8 cellular contexts compared by ENCODE assay signal in genomic region chr4:82989567-82990429, GRCh38. TPM values are rescaled to one million over a fixed set of nuclear protein-coding genes. Genes with fewer than 3 reads are reported as not detected.
DNase-seq lines count a peak whose midpoint lies in the region; ATAC-seq, FAIRE-seq and TF ChIP-seq lines count a peak whose summit lies in the region.

No MANE protein-coding gene starts in this region.

- TF ChIP-seq EP300 in K562 (IDR thresholded peaks at IDR 0.05; ENCODE audit: low read length) = no peak

- H2AFZ ChIP-seq in K562 (ENCODE audit: low read depth, low read length) = no peak overlapping the region

- no peak overlapping the region; a peak in 1 of 4 replicates for H3K9ac ChIP-seq in K562 (ENCODE audit: insufficient read depth in 1 of 2, low read depth in 2 of 2, low read length in 2 of 2)

- H3K27me3 ChIP-seq in K562 (ENCODE audit: control insufficient read depth in 2 of 2, insufficient read depth in 2 of 2, low read length in 2 of 2) = no peaks in the 10 kb centered on the region
- no peaks in the 10 kb centered on the region for H3K27me3 ChIP-seq in aorta (ENCODE audit: control insufficient read depth in 1 of 2, insufficient read depth in 2 of 2, low read length in 1 of 2)
- no peaks in the 10 kb centered on the region for H3K27me3 ChIP-seq in heart right ventricle

- H3K4me2 ChIP-seq in K562 (ENCODE audit: insufficient read depth, low read length) = no peak overlapping the region; the same call in 1 of the 2 replicates

- TF ChIP-seq POLR2A in K562 (conservative IDR thresholded peaks at IDR 0.05) = no peak

- H3K36me3 ChIP-seq in K562 (ENCODE audit: control insufficient read depth, insufficient read depth, low read length) (peaks cover 4% of the 10 kb centered on the region; the same call in 2 of the 3 replicates), aorta (ENCODE audit: control insufficient read depth in 1 of 2, insufficient read depth in 2 of 2, low read length in 1 of 2) (no peaks in the 10 kb centered on the region), heart right ventricle (no peaks in the 10 kb centered on the region)

- in situ Hi-C loops in ACHN (cut with HindIII; ENCODE audit: low pct_ligation_motif_present, low pct_unique_long_range_greater_than_20kb, low sequenced_read_pairs) = no loop called here
- in situ Hi-C loops in K562 (cut with MboI) = no loop called here

- H4K20me1 ChIP-seq in K562 (replicated peaks; ENCODE audit: control insufficient read depth, insufficient read depth, low read length) = no peaks in the 10 kb centered on the region

- H3K9me1 ChIP-seq in K562 (ENCODE audit: control insufficient read depth, insufficient read depth, low read length) = no peaks in the 10 kb centered on the region

- 36% methylated on average over 2 of the region's 2 CpGs for WGBS in K562 (ENCODE audit: insufficient coverage, low coverage, missing lambda C conversion rate)
- WGBS in aorta, 2 donors = 92 to 98% methylated on average over 2 of the region's 2 CpGs
- WGBS in heart right ventricle, 2 donors = 84 to 87% methylated on average over 2 of the region's 2 CpGs

- H3K4me1 ChIP-seq in K562 (replicated peaks in 1 of 2; ENCODE audit: control insufficient read depth in 2 of 2, insufficient read depth in 2 of 2, low read length in 2 of 2) (peaks cover 0 to 3% of the 10 kb centered on the region in 2 experiments; a peak in 1 of 5 replicates), aorta (ENCODE audit: control insufficient read depth in 1 of 2, insufficient read depth in 2 of 2, low read length in 2 of 2) (no peaks in the 10 kb centered on the region), heart right ventricle (peaks cover 0 to 13% (median 0%) of the 10 kb centered on the region in 9 donors)

- H3K9me3 ChIP-seq in K562 (replicated peaks; ENCODE audit: control insufficient read depth, insufficient read depth, low read depth, low read length) (no peaks in the 10 kb centered on the region), aorta (ENCODE audit: control insufficient read depth, low read length) (no peaks in the 10 kb centered on the region), heart right ventricle (peaks cover 0 to 9% (median 0%) of the 10 kb centered on the region in 11 donors)

- POLR2A ChIA-PET in K562 (lab: Yijun Ruan, JAX) = interaction anchor here (0.6 to 1.5 kb wide), 4 partner anchors 9 to 81 kb away, joined by 3 to 4 read pairs (median 3); no protein-coding TSS in a partner anchor

- TF ChIP-seq CTCF in K562 (IDR thresholded peaks at IDR 0.05 in 2 of 3, conservative IDR thresholded peaks at IDR 0.05 in 1 of 3; ENCODE audit: insufficient read depth in 2 of 3, low read depth in 1 of 3, low read length in 3 of 3) = no peak
- no peak for TF ChIP-seq CTCF in heart right ventricle (IDR thresholded peaks at IDR 0.05)

- ATAC-seq in GM19043 (IDR thresholded peaks at IDR 0.05; ENCODE audit: low read depth, unreplicated experiment) = peak; percentile 92
- ATAC-seq in HG03175 (IDR thresholded peaks at IDR 0.05; ENCODE audit: unreplicated experiment) = peak; percentile 95
- peak; percentile 58 for ATAC-seq in K562
- peak; percentile 41 for ATAC-seq in aorta (ENCODE audit: low FRiP score)
- ATAC-seq in heart right ventricle = no peak

- H3K27ac ChIP-seq in K562 (ENCODE audit: extremely low read depth, low read depth, low read length) (no peak overlapping the region), aorta (ENCODE audit: low read depth in 1 of 2, low read length in 2 of 2) (no peak overlapping the region), heart right ventricle (peak overlapping the region in 1 of 10 donors; percentile 42)

- TF ChIP-seq RAD21 in K562 (CRISPR knock-in tag; conservative IDR thresholded peaks at IDR 0.05 in 1 of 2, IDR thresholded peaks at IDR 0.05 in 1 of 2) = no peak

- H3K4me3 ChIP-seq in K562 = no peak overlapping the region
- H3K4me3 ChIP-seq in aorta (ENCODE audit: low read length in 2 of 2) = no peak overlapping the region
- H3K4me3 ChIP-seq in heart right ventricle = no peak overlapping the region

- BruUV-seq in K562 (replicated peaks; lab: Mats Ljungman, UMichigan) = no TSS peak

- peak; percentile 22 for DNase-seq in ACHN
- no peak for DNase-seq in K562 (ENCODE audit: extremely low read depth in 1 of 4, low spot score in 3 of 4)
- DNase-seq in aorta = no peak
- DNase-seq in stimulated activated CD4-positive, alpha-beta T cell treated with anti-CD3 and anti-CD28 coated beads, Interleukin-12 subunit alpha, Interleukin-12 subunit beta, amount 100 ng/mL, for 4 hours = no peak
- no peak for DNase-seq in AG08396 (ENCODE audit: low spot score)
- no peak for DNase-seq in heart right ventricle

- peaks cover 75% of the 10 kb centered on the region for H3K79me2 ChIP-seq in K562 (ENCODE audit: control insufficient read depth, insufficient read depth, low read length)

- no peak for FAIRE-seq in K562 (lab: Jason Lieb, UNC)

- intact Hi-C loops in K562 (cut with micrococcal nuclease) = no loop called here
- intact Hi-C loops in aorta (cut with DNase I) = no loop called here
- intact Hi-C loops in heart right ventricle (cut with DNase I) = no loop called here

- CTCF ChIA-PET in K562 (lab: Yijun Ruan, JAX; ENCODE audit: low intra/inter-chr PET ratio) = no interaction called here

TF ChIP-seq in K562, 482 proteins besides CTCF, POLR2A, EP300 and RAD21 (continues in another document):
- TF ChIP-seq MAFF (IDR thresholded peaks at IDR 0.05; ENCODE audit: low read length) (no peak), ZBTB1 (CRISPR knock-in tag; IDR thresholded peaks at IDR 0.05; ENCODE audit: borderline replicate concordance, low read depth) (no peak), HDGF (IDR thresholded peaks at IDR 0.05) (no peak), CREB3L1 (IDR thresholded peaks at IDR 0.05; ENCODE audit: borderline replicate concordance, low read depth) (no peak), LCOR (CRISPR knock-in tag; IDR thresholded peaks at IDR 0.05) (no peak), POLR3A (IDR thresholded peaks at IDR 0.05; ENCODE audit: borderline replicate concordance, extremely low read depth, insufficient read depth, insufficient read length) (no peak), HNRNPH1 (optimal IDR thresholded peaks at IDR 0.05; ENCODE audit: low read depth, low read length) (no peak), ZSCAN29 (IDR thresholded peaks at IDR 0.05) (no peak), ZNF175 (CRISPR knock-in tag; IDR thresholded peaks at IDR 0.05; ENCODE audit: low read depth) (no peak)

RNA-seq across cellular contexts. Expression of gene LIN54, which starts 20.8 kb away (rescaled TPM):
- 32.4 and 47.9 TPM in 2 replicates for total RNA-seq in K562 (2011; cell fraction: chromatin; rRNA removed; ENCODE audit: low replicate concordance)
- total RNA-seq in K562 (2011; cell fraction: nucleolus; rRNA removed) = 13.2 and 15.8 TPM in 2 replicates
- 21.3 and 40.8 TPM in 2 replicates for total RNA-seq in K562 (2011; cell fraction: nucleoplasm; rRNA removed)
- total RNA-seq in K562 (2014; rRNA removed) (14.3 and 15.4 TPM in 2 replicates), K562 (2014; rRNA removed; fragmentation: Illumina TruSeq; extraction: Trizol) (19.4 and 22.2 TPM in 2 replicates), K562 (2015; rRNA removed; fragmentation: Illumina TruSeq; extraction: Trizol) (21.4 and 22.5 TPM in 2 replicates), K562 (2021) (15.8 and 17.7 TPM in 2 replicates), aorta (1 to 10 TPM; 7.1 to 9.7 TPM), heart right ventricle (1 to 10 TPM; 6.0 to 9.4 (median 9.0) TPM)
- polyA plus RNA-seq in K562 (2011; rRNA removed) (17.3 and 22.2 TPM in 2 replicates), K562 (2014; fragmentation: Illumina TruSeq; extraction: Trizol) (15.4 and 16.8 TPM in 2 replicates), K562 (2014; fragmentation: Nextera tagmentation; extraction: Ambion mirVana) (1 to 10 TPM; 2.2 to 2.5 TPM), K562 (2014; rRNA removed) (11.6 and 13.7 TPM in 2 replicates), aorta (1 to 10 TPM; 2.8 to 3.0 TPM), heart right ventricle (1 to 10 TPM; 1.5 to 1.9 TPM)
- polyA plus RNA-seq in K562 (2011; cell fraction: cytosol; rRNA removed) = 12.6 and 13.5 TPM in 2 replicates
- 11.7 and 11.9 TPM in 2 replicates for polyA plus RNA-seq in K562 (2011; cell fraction: nucleus; rRNA removed)
- polyA plus RNA-seq in K562 (2012) = 9.6 and 9.8 TPM in 2 replicates
- polyA minus RNA-seq in K562 (2011; rRNA and poly(A)+ RNA removed) = 53.0 and 63.6 TPM in 2 replicates
- 11.9 and 15.4 TPM in 2 replicates for polyA minus RNA-seq in K562 (2011; cell fraction: cytosol; rRNA and poly(A)+ RNA removed)
- polyA minus RNA-seq in K562 (2011; cell fraction: nucleus; rRNA and poly(A)+ RNA removed) = 17.5 and 23.4 TPM in 2 replicates

RNA-seq across cellular contexts. Expression of gene COPS4, which starts 45.2 kb away (rescaled TPM):
- 19.1 and 28.5 TPM in 2 replicates for total RNA-seq in K562 (2011; cell fraction: chromatin; rRNA removed; ENCODE audit: low replicate concordance)
- 9.5 and 12.2 TPM in 2 replicates for total RNA-seq in K562 (2011; cell fraction: nucleolus; rRNA removed)
- total RNA-seq in K562 (2011; cell fraction: nucleoplasm; rRNA removed) = 18.7 and 26.3 TPM in 2 replicates
- total RNA-seq in K562 (2014; rRNA removed) (46.6 and 67.8 TPM in 2 replicates), K562 (2014; rRNA removed; fragmentation: Illumina TruSeq; extraction: Trizol) (69.9 and 76.0 TPM in 2 replicates), K562 (2015; rRNA removed; fragmentation: Illumina TruSeq; extraction: Trizol) (67.9 and 70.9 TPM in 2 replicates), K562 (2021) (44.7 and 48.6 TPM in 2 replicates), aorta (10 to 100 TPM; 35.3 to 35.7 TPM), heart right ventricle (10 to 100 TPM; 48.1 to 65.1 (median 57.5) TPM)
- polyA plus RNA-seq in K562 (2011; rRNA removed) (59.4 and 77.9 TPM in 2 replicates), K562 (2014; fragmentation: Illumina TruSeq; extraction: Trizol) (82.4 and 82.7 TPM in 2 replicates), K562 (2014; fragmentation: Nextera tagmentation; extraction: Ambion mirVana) (100 to 1,000 TPM; 171 to 180 TPM), K562 (2014; rRNA removed) (57.5 and 78.4 TPM in 2 replicates), aorta (10 to 100 TPM; 31.7 to 35.2 TPM), heart right ventricle (10 to 100 TPM; 12.5 to 40.3 TPM)
- polyA plus RNA-seq in K562 (2011; cell fraction: cytosol; rRNA removed) = 36.8 and 37.1 TPM in 2 replicates
- polyA plus RNA-seq in K562 (2011; cell fraction: nucleus; rRNA removed) = 14.8 and 20.0 TPM in 2 replicates
- 49.8 and 86.2 TPM in 2 replicates for polyA plus RNA-seq in K562 (2012)
- polyA minus RNA-seq in K562 (2011; rRNA and poly(A)+ RNA removed) = 67.7 and 73.6 TPM in 2 replicates
- polyA minus RNA-seq in K562 (2011; cell fraction: cytosol; rRNA and poly(A)+ RNA removed) = 13.8 and 21.3 TPM in 2 replicates
- 13.3 and 22.9 TPM in 2 replicates for polyA minus RNA-seq in K562 (2011; cell fraction: nucleus; rRNA and poly(A)+ RNA removed)

Comparison
In these comparisons a context has a peak if more than half of its experiments do, and no peak if none do; other contexts are left out.
1. ATAC-seq: peak in GM19043 (single experiment), HG03175 (single experiment), K562 (single experiment) and aorta (single experiment); none in heart right ventricle (0 of 8).